Comparison of ENCODE assay signal across 21 cellular contexts in genomic region chr3:180026997-180027396, GRCh38. TPM values are rescaled to one million over a fixed set of nuclear protein-coding genes. Genes with fewer than 3 reads are reported as not detected.
"Had no signal": no experiment of that assay in that cellular context is flagged by ENCODE, and none has a peak within 500 bp of the region (broad histone marks: within the 10 kb centered on the region; RNA-seq: fewer than 3 reads in every experiment).

No MANE protein-coding gene starts in this region.

- DNase-seq: KBM-7, MV-4-11, NCI-H1048, NCI-H1105, NCI-H1417, NCI-H1436 treated with DMSO at 0.1 percent for 48 hours, NCI-H1694, NCI-H187 treated with DMSO at 0.1 percent for 48 hours, NCI-H2029 treated with DMSO at 0.1 percent for 48 hours, NCI-H2227 treated with DMSO at 0.1 percent for 48 hours, NCI-H524, NCI-H526 treated with DMSO at 0.1 percent for 48 hours, NCI-H748 treated with DMSO at 0.1 percent for 48 hours, PC-3, SHP77, SJCRH30 had no signal

- H3K27ac ChIP-seq: RWPE1, SJCRH30 had no signal

- H3K27me3 ChIP-seq: SJCRH30 had no signal

- H3K36me3 ChIP-seq: SJCRH30 had no signal

- H3K9me3 ChIP-seq: SJCRH30 had no signal

- H3K4me3 ChIP-seq: SJCRH30 had no signal

- H3K4me1 ChIP-seq: SJCRH30 had no signal

- ATAC-seq: Panc1, PC-3, SK-N-SH treated with all-trans-retinoic acid at 6 μM for 48 hours had no signal

RNA-seq across cellular contexts. Expression of gene PEX5L, which starts 9.7 kb away (rescaled TPM):
- total RNA-seq: HT-29, OCI-LY7, SJCRH30 had no signal
